ENCODE assay signal across 33 cellular contexts in the genomic region with DNA sequence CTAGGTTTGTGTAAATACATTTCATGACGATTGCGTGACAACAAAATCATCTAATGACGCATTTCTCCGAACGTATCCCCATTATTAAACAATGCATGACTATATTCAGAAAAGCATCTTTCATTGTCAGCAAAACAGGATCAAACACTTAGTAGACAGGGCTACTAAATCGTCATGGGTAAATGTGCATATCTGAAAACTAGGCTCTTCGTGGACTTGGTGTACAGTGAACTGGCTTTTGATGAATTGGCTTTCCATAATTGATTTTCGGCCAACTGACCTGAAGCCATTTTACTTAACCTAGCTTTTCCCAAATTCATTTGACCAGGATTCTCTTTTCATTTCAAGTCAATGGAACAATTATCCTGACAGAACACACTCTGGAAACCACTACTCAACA.
"Had no signal": no experiment of that assay in that cellular context is flagged by ENCODE, and none has a peak within 500 bp of the region (broad histone marks: within the 10 kb centered on the region; RNA-seq: fewer than 3 reads in every experiment).

No MANE protein-coding gene starts in this region.

- FAIRE-seq: astrocyte, bronchial epithelial cell had no signal

- ATAC-seq: activated CD8-positive, alpha-beta T cell treated with anti-CD3 and anti-CD28 coated beads for 36 hours; activated naive CD4-positive, alpha-beta T cell treated with anti-CD3 and anti-CD28 coated beads, Interleukin-2, amount 50 U/mL, for 72 hours; activated T-cell treated with anti-CD3 and anti-CD28 coated beads, Interleukin-2, amount 50 U/mL, for 4 hours; activated T-cell treated with anti-CD3 and anti-CD28 coated beads, Interleukin-2, amount 50 U/mL, for 72 hours; activated T-helper 17 cell treated with anti-CD3 and anti-CD28 coated beads, Interleukin-2, amount 50 U/mL, for 72 hours; body of pancreas had no signal

- H3K4me1 ChIP-seq: adrenal gland, body of pancreas had no signal

- DNase-seq: activated B cell treated with CpG ODN at 0.5 μM for 24 hours; activated CD4-positive, alpha-beta memory T cell treated with anti-CD3 and anti-CD28 coated beads for 36 hours; activated CD4-positive, alpha-beta T cell treated with anti-CD3 and anti-CD28 coated beads for 4 hours; activated CD4-positive, alpha-beta T cell treated with anti-CD3 and anti-CD28 coated beads, Interleukin-2, amount 10 ng/mL, durations not matched to agents 24 days and 14 days; activated CD4-positive, alpha-beta T cell treated with anti-CD3 and anti-CD28 coated beads, Interleukin-2, amount 50 U/mL, for 1 hour; activated CD4-positive, alpha-beta T cell treated with anti-CD3 and anti-CD28 coated beads, Interleukin-2, amount 50 U/mL, for 4 hours; activated CD4-positive, CD25-positive, alpha-beta regulatory T cell treated with anti-CD3 and anti-CD28 coated beads, Interleukin-2, amount 50 U/mL, for 72 hours; activated CD8-positive, alpha-beta memory T cell treated with anti-CD3 and anti-CD28 coated beads, Interleukin-2, amount 50 U/mL, for 4 hours; activated CD8-positive, alpha-beta T cell treated with anti-CD3 and anti-CD28 coated beads for 36 hours; activated effector memory CD4-positive, alpha-beta T cell treated with anti-CD3 and anti-CD28 coated beads, Interleukin-2, amount 50 U/mL, for 16 hours; activated gamma-delta T cell treated with Interleukin-2 at 50 U/mL for 16 hours; activated naive CD4-positive, alpha-beta T cell; activated naive CD4-positive, alpha-beta T cell treated with anti-CD3 and anti-CD28 coated beads for 36 hours; activated naive CD4-positive, alpha-beta T cell treated with anti-CD3 and anti-CD28 coated beads, Interleukin-2, amount 50 U/mL, for 16 hours; activated naive CD8-positive, alpha-beta T cell treated with anti-CD3 and anti-CD28 coated beads for 36 hours; activated T-cell treated with anti-CD3 and anti-CD28 coated beads for 4 hours; activated T-cell treated with anti-CD3 and anti-CD28 coated beads, Interleukin-2, amount 50 U/mL, for 1 hour; activated T-cell treated with anti-CD3 and anti-CD28 coated beads, Interleukin-2, amount 50 U/mL, for 4 hours; activated T-cell treated with anti-CD3 and anti-CD28 coated beads, Interleukin-2, amount 50 U/mL, for 72 hours; adrenal gland; amniotic stem cell; aorta; body of pancreas; caudate nucleus; cerebellar nuclear complex; T-helper 2 cell; T-helper 9 cell had no signal

- H3K27me3 ChIP-seq: adrenal gland, body of pancreas, cardiac muscle cell had no signal

- H3K9me3 ChIP-seq: adrenal gland, body of pancreas had no signal

- H3K4me3 ChIP-seq: adrenal gland, body of pancreas, cardiac muscle cell had no signal

- H3K27ac ChIP-seq: adrenal gland, body of pancreas, cardiac muscle cell, VCaP had no signal

- H3K36me3 ChIP-seq: adrenal gland, cardiac muscle cell had no signal
